8 cellular contexts compared by ENCODE assay signal in the genomic region with DNA sequence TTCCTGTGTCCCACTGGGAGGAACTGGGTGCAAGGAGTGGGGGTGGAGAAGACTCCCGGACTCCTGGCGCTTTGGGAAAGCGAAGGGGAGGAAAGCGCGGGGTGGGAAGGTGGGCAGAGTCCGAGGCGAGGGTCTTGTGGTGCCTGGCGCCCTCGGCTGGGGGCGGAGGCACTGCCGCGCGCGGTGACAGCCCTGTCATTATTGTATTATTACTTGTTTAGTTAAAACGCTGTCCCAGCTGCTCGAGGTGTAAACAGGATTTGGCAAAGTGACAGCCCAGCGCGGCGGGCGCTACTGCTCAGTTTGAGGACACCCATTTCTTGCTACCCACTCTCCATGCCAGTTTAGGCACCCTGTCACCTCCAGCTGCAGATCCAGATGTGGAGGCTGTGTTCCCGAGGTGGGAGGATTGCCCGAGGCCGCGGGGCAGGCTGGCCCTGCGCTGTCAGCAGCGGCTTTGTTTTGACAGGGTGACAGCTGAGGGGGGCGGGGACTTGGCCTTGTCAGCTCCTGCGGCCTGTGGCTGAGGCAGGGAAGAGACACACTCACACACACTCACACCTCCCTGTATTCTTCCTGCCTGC. TPM values are rescaled to one million over a fixed set of nuclear protein-coding genes. Genes with fewer than 3 reads are reported as not detected.
DNase-seq lines count a peak whose midpoint lies in the region; ATAC-seq and TF ChIP-seq lines count a peak whose summit lies in the region.

No MANE protein-coding gene starts in this region.

- intact Hi-C loops in colonic mucosa (cut with DNase I), result loop anchor here (5.0 kb wide), 2 partner anchors 94 to 154 kb away; a partner anchor contains a TSS
- intact Hi-C loops in left lung (cut with DNase I), result no loop called here

- peak; percentile 66 for DNase-seq in NK-92 treated with Interleukin-12 subunit alpha and Interleukin-12 subunit beta, amount 100 ng/mL, for 24 hours (lab: John Stamatoyannopoulos, UW)
- DNase-seq in NK-92 (lab: John Stamatoyannopoulos, UW; ENCODE audit: unreplicated experiment) (no peak), NCI-H2171 treated with DMSO at 0.1 percent for 48 hours (lab: John Stamatoyannopoulos, UW) (peak; percentile 57), colonic mucosa (peak; percentile 93), left lung (peak; percentile 92 to 96)
- peak; percentile 67 to 74 for DNase-seq in activated CD4-positive, alpha-beta T cell treated with anti-CD3 and anti-CD28 coated beads for 4 hours
- peak; percentile 59 for DNase-seq in stimulated activated CD4-positive, alpha-beta T cell treated with anti-CD3 and anti-CD28 coated beads, Interleukin-2, amount 100 ng/mL, for 4 hours (ENCODE audit: low read depth)

- H3K9me3 ChIP-seq in colonic mucosa, result no peaks in the 10 kb centered on the region
- H3K9me3 ChIP-seq in left lung, result no peaks in the 10 kb centered on the region

- H3K4me1 ChIP-seq in colonic mucosa (peaks cover 8% of the 10 kb centered on the region), left lung (peaks cover 12 to 51% of the 10 kb centered on the region in 2 donors)

- H3K4me3 ChIP-seq in colonic mucosa (peak overlapping the region; percentile 73), left lung (peak overlapping the region; percentile 71 to 73)

- H3K9ac ChIP-seq in colonic mucosa (ENCODE audit: low read depth in 2 of 2, low read length in 2 of 2), result peak overlapping the region; percentile 83 to 90

- H3K36me3 ChIP-seq in colonic mucosa (no peaks in the 10 kb centered on the region), left lung (no peaks in the 10 kb centered on the region)

- H3K27me3 ChIP-seq in colonic mucosa, result no peaks in the 10 kb centered on the region
- no peaks in the 10 kb centered on the region for H3K27me3 ChIP-seq in left lung

- ATAC-seq in HG02981 (IDR thresholded peaks at IDR 0.05; ENCODE audit: unreplicated experiment) (peak; percentile 32), left lung (peak; percentile 79)

- no peak for TF ChIP-seq CTCF in colonic mucosa (IDR thresholded peaks at IDR 0.05)
- TF ChIP-seq CTCF in left lung (IDR thresholded peaks at IDR 0.05), result no peak

- peak overlapping the region; percentile 95 for H3K27ac ChIP-seq in colonic mucosa
- H3K27ac ChIP-seq in left lung, result peak overlapping the region; percentile 90 to 95

RNA-seq across cellular contexts. Expression of a gene that starts 1.0 kb away (rescaled TPM):
- total RNA-seq in colonic mucosa (10 to 100 TPM in 1 of 2 donors, 1 to 10 TPM in 1; 8.5 to 25.9 TPM), left lung (10 to 100 TPM; 26.1 to 33.6 TPM)

RNA-seq across cellular contexts. Expression of a gene that starts 29.2 kb away (rescaled TPM):
- total RNA-seq in colonic mucosa (not detected), left lung (not detected)
